8 cellular contexts compared by ENCODE assay signal in genomic region chr9:13278023-13278367, GRCh38. TPM values are rescaled to one million over a fixed set of nuclear protein-coding genes. Genes with fewer than 3 reads are reported as not detected.
DNase-seq lines count a peak whose midpoint lies in the region; ATAC-seq, FAIRE-seq and TF ChIP-seq lines count a peak whose summit lies in the region.

No MANE protein-coding gene starts in this region.

- H3K9me3 Mint-ChIP-seq in natural killer cell treated with Interleukin-12 subunit alpha and Interleukin-12 subunit beta and Interleukin-15 and Interleukin-18, amount 100 ng/mL, for 72 hours = peaks cover 5% of the 10 kb centered on the region

- peaks cover 8% of the 10 kb centered on the region for H3K36me3 Mint-ChIP-seq in natural killer cell treated with Interleukin-12 subunit alpha and Interleukin-12 subunit beta and Interleukin-15 and Interleukin-18, amount 100 ng/mL, for 72 hours

- H3K9me3 ChIP-seq in iPS DF 6.9 (ENCODE audit: control insufficient read depth, insufficient read depth, low read length) (no peaks in the 10 kb centered on the region), gastrocnemius medialis (no peaks in the 10 kb centered on the region)

- H3K27me3 Mint-ChIP-seq in natural killer cell treated with Interleukin-12 subunit alpha and Interleukin-12 subunit beta and Interleukin-15 and Interleukin-18, amount 100 ng/mL, for 72 hours = peaks cover 14 to 15% of the 10 kb centered on the region in 2 donors

- intact Hi-C loops in gastrocnemius medialis (cut with DNase I; ENCODE audit: low total_unique reads) = loop anchor here (10.0 kb wide), 1 partner anchor 63 kb away; no protein-coding TSS in a partner anchor

- peak overlapping the region; percentile 42; the same call in 1 of the 2 replicates for H3K4me3 ChIP-seq in iPS DF 6.9 (ENCODE audit: low read length)
- H3K4me3 ChIP-seq in gastrocnemius medialis = peak overlapping the region; percentile 63 to 87 (median 84)

- TF ChIP-seq CTCF in gastrocnemius medialis (IDR thresholded peaks at IDR 0.05 in 4 of 5, conservative IDR thresholded peaks at IDR 0.05 in 1 of 5) = no peak

- ATAC-seq in gastrocnemius medialis = peak in 1 of 2 donors; percentile 3
- ATAC-seq in natural killer cell treated with Interleukin-12 subunit alpha and Interleukin-12 subunit beta and Interleukin-15 and Interleukin-18, amount 100 ng/mL, for 72 hours = no peak
- ATAC-seq in HG03039 (IDR thresholded peaks at IDR 0.05; ENCODE audit: unreplicated experiment) = no peak
- ATAC-seq in HG03135 (IDR thresholded peaks at IDR 0.05; ENCODE audit: unreplicated experiment) = no peak

- in situ Hi-C loops in gastrocnemius medialis (cut with MboI; ENCODE audit: low sequenced_read_pairs in 4 of 4) = no loop called here

- H3K27ac Mint-ChIP-seq in natural killer cell treated with Interleukin-12 subunit alpha and Interleukin-12 subunit beta and Interleukin-15 and Interleukin-18, amount 100 ng/mL, for 72 hours = no peak overlapping the region

- peak; percentile 53 for FAIRE-seq in H54 (lab: Jason Lieb, UNC)

- no peak for TF ChIP-seq POLR2A in H54 (IDR thresholded peaks at IDR 0.05; ENCODE audit: low read depth, low read length)
- no peak for TF ChIP-seq POLR2A in gastrocnemius medialis (IDR thresholded peaks at IDR 0.05)

- no peaks in the 10 kb centered on the region for H3K4me1 Mint-ChIP-seq in natural killer cell treated with Interleukin-12 subunit alpha and Interleukin-12 subunit beta and Interleukin-15 and Interleukin-18, amount 100 ng/mL, for 72 hours (ENCODE audit: low read depth in 2 of 2)

- H3K4me1 ChIP-seq in iPS DF 6.9 (ENCODE audit: control insufficient read depth, insufficient read depth, low read length) = no peaks in the 10 kb centered on the region; the same call in 1 of the 2 replicates
- peaks cover 16 to 24% of the 10 kb centered on the region in 2 donors for H3K4me1 ChIP-seq in gastrocnemius medialis

- H3K27ac ChIP-seq in iPS DF 6.9 (ENCODE audit: low read length) = no peak overlapping the region
- H3K27ac ChIP-seq in gastrocnemius medialis = peak overlapping the region; percentile 90 to 96 (median 92)

- WGBS in iPS DF 6.9 (ENCODE audit: insufficient coverage, insufficient read length) = no CpG with 5 or more reads among the region's 10 CpGs

- no peak overlapping the region for H3K4me3 Mint-ChIP-seq in natural killer cell treated with Interleukin-12 subunit alpha and Interleukin-12 subunit beta and Interleukin-15 and Interleukin-18, amount 100 ng/mL, for 72 hours

- H3K36me3 ChIP-seq in iPS DF 6.9 (ENCODE audit: control insufficient read depth, insufficient read depth, low read length) (no peaks in the 10 kb centered on the region), gastrocnemius medialis (no peaks in the 10 kb centered on the region)

- H3K27me3 ChIP-seq in iPS DF 6.9 (ENCODE audit: control insufficient read depth, insufficient read depth, low read length) = no peaks in the 10 kb centered on the region
- no peaks in the 10 kb centered on the region for H3K27me3 ChIP-seq in gastrocnemius medialis

- DNase-seq in H54 (ENCODE audit: insufficient read length, low spot score) (no peak), amniotic epithelial cell (ENCODE audit: low read depth) (peak; percentile 82), iPS DF 6.9 (ENCODE audit: low read depth, low spot score) (no peak), gastrocnemius medialis (no peak), NCI-H1417 treated with DMSO at 0.1 percent for 48 hours (lab: John Stamatoyannopoulos, UW) (no peak)
- DNase-seq in natural killer cell treated with Interleukin-12 subunit alpha and Interleukin-12 subunit beta and Interleukin-15 and Interleukin-18, amount 100 ng/mL, for 72 hours (ENCODE audit: low spot score) = no peak

RNA-seq across cellular contexts. Expression of gene MPDZ, which starts 1.5 kb away (rescaled TPM):
- total RNA-seq in gastrocnemius medialis = 10 to 100 TPM; 17.9 to 29.6 (median 23.5) TPM
- not detected for total RNA-seq in natural killer cell treated with Interleukin-12 subunit alpha and Interleukin-12 subunit beta and Interleukin-15 and Interleukin-18, amount 100 ng/mL, for 72 hours

Comparison
In these comparisons a context has a peak if more than half of its experiments do, and no peak if none do; other contexts are left out.
1. RNA of gene MPDZ, which starts 1.5 kb away (total RNA-seq): 17.9 to 29.6 TPM in gastrocnemius medialis; not detected in natural killer cell treated with Interleukin-12 subunit alpha and Interleukin-12 subunit beta and Interleukin-15 and Interleukin-18, amount 100 ng/mL, for 72 hours; every median in the first group is over 10 times any median in the second.